Comparison of ENCODE assay signal across 1 cellular context in the genomic region with DNA sequence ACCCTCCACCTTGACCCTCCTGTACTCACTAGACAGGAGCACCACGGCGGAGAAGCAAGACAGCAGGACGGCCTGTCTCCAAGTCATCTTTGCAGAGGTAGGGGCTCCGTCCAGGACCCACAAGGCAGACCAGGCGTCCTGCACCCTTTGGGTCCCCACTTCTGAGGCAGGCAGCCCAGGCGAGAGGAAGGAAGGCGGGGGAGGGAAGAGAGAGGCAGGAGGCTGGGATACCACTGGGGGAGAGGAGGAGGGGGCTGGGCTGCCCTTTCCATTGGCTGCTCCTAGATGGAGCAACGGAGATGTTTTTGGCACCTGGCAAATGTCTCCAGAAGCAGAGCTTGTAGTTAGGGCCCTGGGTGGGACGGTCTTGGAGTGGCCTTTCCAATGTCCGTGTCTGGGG.
TF ChIP-seq lines count a peak whose summit lies in the region.

A gene with protein sequence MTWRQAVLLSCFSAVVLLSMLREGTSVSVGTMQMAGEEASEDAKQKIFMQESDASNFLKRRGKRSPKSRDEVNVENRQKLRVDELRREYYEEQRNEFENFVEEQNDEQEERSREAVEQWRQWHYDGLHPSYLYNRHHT (minus strand): TSS at position 203 of the 400 bp plus-strand sequence. CDS start 116 bp downstream, at position 87.

TF ChIP-seq in H1, 55 proteins besides CTCF, POLR2A, EP300 and RAD21:
- TF ChIP-seq NANOG (IDR thresholded peaks at IDR 0.05; ENCODE audit: insufficient read depth, low read depth, low read length, poor library complexity, severe bottlenecking), result no peak
- no peak for TF ChIP-seq PHF8 (conservative IDR thresholded peaks at IDR 0.05; ENCODE audit: low read depth, low read length)
- TF ChIP-seq, protein P1, sequence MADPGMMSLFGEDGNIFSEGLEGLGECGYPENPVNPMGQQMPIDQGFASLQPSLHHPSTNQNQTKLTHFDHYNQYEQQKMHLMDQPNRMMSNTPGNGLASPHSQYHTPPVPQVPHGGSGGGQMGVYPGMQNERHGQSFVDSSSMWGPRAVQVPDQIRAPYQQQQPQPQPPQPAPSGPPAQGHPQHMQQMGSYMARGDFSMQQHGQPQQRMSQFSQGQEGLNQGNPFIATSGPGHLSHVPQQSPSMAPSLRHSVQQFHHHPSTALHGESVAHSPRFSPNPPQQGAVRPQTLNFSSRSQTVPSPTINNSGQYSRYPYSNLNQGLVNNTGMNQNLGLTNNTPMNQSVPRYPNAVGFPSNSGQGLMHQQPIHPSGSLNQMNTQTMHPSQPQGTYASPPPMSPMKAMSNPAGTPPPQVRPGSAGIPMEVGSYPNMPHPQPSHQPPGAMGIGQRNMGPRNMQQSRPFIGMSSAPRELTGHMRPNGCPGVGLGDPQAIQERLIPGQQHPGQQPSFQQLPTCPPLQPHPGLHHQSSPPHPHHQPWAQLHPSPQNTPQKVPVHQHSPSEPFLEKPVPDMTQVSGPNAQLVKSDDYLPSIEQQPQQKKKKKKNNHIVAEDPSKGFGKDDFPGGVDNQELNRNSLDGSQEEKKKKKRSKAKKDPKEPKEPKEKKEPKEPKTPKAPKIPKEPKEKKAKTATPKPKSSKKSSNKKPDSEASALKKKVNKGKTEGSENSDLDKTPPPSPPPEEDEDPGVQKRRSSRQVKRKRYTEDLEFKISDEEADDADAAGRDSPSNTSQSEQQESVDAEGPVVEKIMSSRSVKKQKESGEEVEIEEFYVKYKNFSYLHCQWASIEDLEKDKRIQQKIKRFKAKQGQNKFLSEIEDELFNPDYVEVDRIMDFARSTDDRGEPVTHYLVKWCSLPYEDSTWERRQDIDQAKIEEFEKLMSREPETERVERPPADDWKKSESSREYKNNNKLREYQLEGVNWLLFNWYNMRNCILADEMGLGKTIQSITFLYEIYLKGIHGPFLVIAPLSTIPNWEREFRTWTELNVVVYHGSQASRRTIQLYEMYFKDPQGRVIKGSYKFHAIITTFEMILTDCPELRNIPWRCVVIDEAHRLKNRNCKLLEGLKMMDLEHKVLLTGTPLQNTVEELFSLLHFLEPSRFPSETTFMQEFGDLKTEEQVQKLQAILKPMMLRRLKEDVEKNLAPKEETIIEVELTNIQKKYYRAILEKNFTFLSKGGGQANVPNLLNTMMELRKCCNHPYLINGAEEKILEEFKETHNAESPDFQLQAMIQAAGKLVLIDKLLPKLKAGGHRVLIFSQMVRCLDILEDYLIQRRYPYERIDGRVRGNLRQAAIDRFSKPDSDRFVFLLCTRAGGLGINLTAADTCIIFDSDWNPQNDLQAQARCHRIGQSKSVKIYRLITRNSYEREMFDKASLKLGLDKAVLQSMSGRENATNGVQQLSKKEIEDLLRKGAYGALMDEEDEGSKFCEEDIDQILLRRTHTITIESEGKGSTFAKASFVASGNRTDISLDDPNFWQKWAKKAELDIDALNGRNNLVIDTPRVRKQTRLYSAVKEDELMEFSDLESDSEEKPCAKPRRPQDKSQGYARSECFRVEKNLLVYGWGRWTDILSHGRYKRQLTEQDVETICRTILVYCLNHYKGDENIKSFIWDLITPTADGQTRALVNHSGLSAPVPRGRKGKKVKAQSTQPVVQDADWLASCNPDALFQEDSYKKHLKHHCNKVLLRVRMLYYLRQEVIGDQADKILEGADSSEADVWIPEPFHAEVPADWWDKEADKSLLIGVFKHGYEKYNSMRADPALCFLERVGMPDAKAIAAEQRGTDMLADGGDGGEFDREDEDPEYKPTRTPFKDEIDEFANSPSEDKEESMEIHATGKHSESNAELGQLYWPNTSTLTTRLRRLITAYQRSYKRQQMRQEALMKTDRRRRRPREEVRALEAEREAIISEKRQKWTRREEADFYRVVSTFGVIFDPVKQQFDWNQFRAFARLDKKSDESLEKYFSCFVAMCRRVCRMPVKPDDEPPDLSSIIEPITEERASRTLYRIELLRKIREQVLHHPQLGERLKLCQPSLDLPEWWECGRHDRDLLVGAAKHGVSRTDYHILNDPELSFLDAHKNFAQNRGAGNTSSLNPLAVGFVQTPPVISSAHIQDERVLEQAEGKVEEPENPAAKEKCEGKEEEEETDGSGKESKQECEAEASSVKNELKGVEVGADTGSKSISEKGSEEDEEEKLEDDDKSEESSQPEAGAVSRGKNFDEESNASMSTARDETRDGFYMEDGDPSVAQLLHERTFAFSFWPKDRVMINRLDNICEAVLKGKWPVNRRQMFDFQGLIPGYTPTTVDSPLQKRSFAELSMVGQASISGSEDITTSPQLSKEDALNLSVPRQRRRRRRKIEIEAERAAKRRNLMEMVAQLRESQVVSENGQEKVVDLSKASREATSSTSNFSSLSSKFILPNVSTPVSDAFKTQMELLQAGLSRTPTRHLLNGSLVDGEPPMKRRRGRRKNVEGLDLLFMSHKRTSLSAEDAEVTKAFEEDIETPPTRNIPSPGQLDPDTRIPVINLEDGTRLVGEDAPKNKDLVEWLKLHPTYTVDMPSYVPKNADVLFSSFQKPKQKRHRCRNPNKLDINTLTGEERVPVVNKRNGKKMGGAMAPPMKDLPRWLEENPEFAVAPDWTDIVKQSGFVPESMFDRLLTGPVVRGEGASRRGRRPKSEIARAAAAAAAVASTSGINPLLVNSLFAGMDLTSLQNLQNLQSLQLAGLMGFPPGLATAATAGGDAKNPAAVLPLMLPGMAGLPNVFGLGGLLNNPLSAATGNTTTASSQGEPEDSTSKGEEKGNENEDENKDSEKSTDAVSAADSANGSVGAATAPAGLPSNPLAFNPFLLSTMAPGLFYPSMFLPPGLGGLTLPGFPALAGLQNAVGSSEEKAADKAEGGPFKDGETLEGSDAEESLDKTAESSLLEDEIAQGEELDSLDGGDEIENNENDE (IDR thresholded peaks at IDR 0.05; ENCODE audit: insufficient replicate concordance, low read length), result no peak
- TF ChIP-seq, protein P2, sequence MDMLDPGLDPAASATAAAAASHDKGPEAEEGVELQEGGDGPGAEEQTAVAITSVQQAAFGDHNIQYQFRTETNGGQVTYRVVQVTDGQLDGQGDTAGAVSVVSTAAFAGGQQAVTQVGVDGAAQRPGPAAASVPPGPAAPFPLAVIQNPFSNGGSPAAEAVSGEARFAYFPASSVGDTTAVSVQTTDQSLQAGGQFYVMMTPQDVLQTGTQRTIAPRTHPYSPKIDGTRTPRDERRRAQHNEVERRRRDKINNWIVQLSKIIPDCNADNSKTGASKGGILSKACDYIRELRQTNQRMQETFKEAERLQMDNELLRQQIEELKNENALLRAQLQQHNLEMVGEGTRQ (IDR thresholded peaks at IDR 0.05; ENCODE audit: low read length), result no peak
- no peak for TF ChIP-seq CBX5 (IDR thresholded peaks at IDR 0.05; ENCODE audit: low read depth, low read length)
- no peak for TF ChIP-seq CTBP2 (IDR thresholded peaks at IDR 0.05; ENCODE audit: borderline replicate concordance, insufficient read depth, insufficient read length, low read length)
- no peak for TF ChIP-seq RFX5 (IDR thresholded peaks at IDR 0.05; ENCODE audit: borderline replicate concordance, low read depth, low read length)
- TF ChIP-seq ASH2L (IDR thresholded peaks at IDR 0.05; ENCODE audit: low read length), result no peak
- no peak for TF ChIP-seq SIRT6 (IDR thresholded peaks at IDR 0.05; ENCODE audit: low read length)
- no peak for TF ChIP-seq NRF1 (IDR thresholded peaks at IDR 0.05; ENCODE audit: low read depth, low read length)
- TF ChIP-seq, protein P3, sequence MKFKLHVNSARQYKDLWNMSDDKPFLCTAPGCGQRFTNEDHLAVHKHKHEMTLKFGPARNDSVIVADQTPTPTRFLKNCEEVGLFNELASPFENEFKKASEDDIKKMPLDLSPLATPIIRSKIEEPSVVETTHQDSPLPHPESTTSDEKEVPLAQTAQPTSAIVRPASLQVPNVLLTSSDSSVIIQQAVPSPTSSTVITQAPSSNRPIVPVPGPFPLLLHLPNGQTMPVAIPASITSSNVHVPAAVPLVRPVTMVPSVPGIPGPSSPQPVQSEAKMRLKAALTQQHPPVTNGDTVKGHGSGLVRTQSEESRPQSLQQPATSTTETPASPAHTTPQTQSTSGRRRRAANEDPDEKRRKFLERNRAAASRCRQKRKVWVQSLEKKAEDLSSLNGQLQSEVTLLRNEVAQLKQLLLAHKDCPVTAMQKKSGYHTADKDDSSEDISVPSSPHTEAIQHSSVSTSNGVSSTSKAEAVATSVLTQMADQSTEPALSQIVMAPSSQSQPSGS (IDR thresholded peaks at IDR 0.05; ENCODE audit: low read length), result no peak
- no peak for TF ChIP-seq TBP (IDR thresholded peaks at IDR 0.05; ENCODE audit: low read depth, low read length)
- no peak for TF ChIP-seq POLR2AphosphoS5 (IDR thresholded peaks at IDR 0.05; ENCODE audit: low read depth, low read length)
- TF ChIP-seq HDAC2 (IDR thresholded peaks at IDR 0.05; ENCODE audit: borderline replicate concordance in 1 of 2, low read depth in 2 of 2, low read length in 2 of 2), result no peak
- TF ChIP-seq JUND (IDR thresholded peaks at IDR 0.05; ENCODE audit: low read length), result no peak
- no peak for TF ChIP-seq SAP30 (IDR thresholded peaks at IDR 0.05; ENCODE audit: insufficient read depth, insufficient replicate concordance, low read length)
- TF ChIP-seq CBX8 (IDR thresholded peaks at IDR 0.05; ENCODE audit: borderline replicate concordance, low read depth, low read length), result no peak
- TF ChIP-seq BCL11A (IDR thresholded peaks at IDR 0.05; ENCODE audit: low read depth in 2 of 2, low read length in 2 of 2), result no peak
